In genomic region chr4:184455299-184455698, GRCh38 we compare ENCODE assay signal across 18 cellular contexts.
"Had no signal": no experiment of that assay in that cellular context is flagged by ENCODE, and none has a peak within 500 bp of the region (broad histone marks: within the 10 kb centered on the region; RNA-seq: fewer than 3 reads in every experiment).

No MANE protein-coding gene starts in this region.

- H3K9me3 ChIP-seq: left ventricle myocardium inferior, sigmoid colon, spleen, thyroid gland had no signal

- H3K27ac ChIP-seq: foreskin keratinocyte, sigmoid colon, thyroid gland, WERI-Rb-1 had no signal

- H3K27me3 ChIP-seq: foreskin keratinocyte, sigmoid colon, spleen, thyroid gland had no signal

- H3K36me3 ChIP-seq: sigmoid colon, thyroid gland, WERI-Rb-1 had no signal

- H3K4me3 Mint-ChIP-seq: activated CD4-positive, alpha-beta memory T cell treated with anti-CD3 and anti-CD28 coated beads for 36 hours; brain had no signal

- H3K27ac Mint-ChIP-seq: activated CD4-positive, alpha-beta memory T cell treated with anti-CD3 and anti-CD28 coated beads for 36 hours had no signal

- FAIRE-seq: kidney had no signal

- H3K9me3 Mint-ChIP-seq: activated CD4-positive, alpha-beta memory T cell treated with anti-CD3 and anti-CD28 coated beads for 36 hours; brain had no signal

- DNase-seq: activated CD4-positive, alpha-beta memory T cell treated with anti-CD3 and anti-CD28 coated beads for 36 hours; amygdala; central memory CD4-positive, alpha-beta T cell; cortex of kidney; effector CD8-positive, alpha-beta T cell; foreskin keratinocyte; glutamatergic neuron; hypothalamus; kidney; left ventricle myocardium inferior; mesenchymal stem cell; sigmoid colon; spleen; T-helper 1 cell; thyroid gland; WERI-Rb-1 had no signal

- H3K4me3 ChIP-seq: left ventricle myocardium inferior, sigmoid colon, spleen, thyroid gland had no signal

- ATAC-seq: foreskin keratinocyte, SK-N-SH treated with all-trans-retinoic acid at 6 μM for 48 hours had no signal

- H3K27me3 Mint-ChIP-seq: activated CD4-positive, alpha-beta memory T cell treated with anti-CD3 and anti-CD28 coated beads for 36 hours; brain had no signal
